In the genomic region with DNA sequence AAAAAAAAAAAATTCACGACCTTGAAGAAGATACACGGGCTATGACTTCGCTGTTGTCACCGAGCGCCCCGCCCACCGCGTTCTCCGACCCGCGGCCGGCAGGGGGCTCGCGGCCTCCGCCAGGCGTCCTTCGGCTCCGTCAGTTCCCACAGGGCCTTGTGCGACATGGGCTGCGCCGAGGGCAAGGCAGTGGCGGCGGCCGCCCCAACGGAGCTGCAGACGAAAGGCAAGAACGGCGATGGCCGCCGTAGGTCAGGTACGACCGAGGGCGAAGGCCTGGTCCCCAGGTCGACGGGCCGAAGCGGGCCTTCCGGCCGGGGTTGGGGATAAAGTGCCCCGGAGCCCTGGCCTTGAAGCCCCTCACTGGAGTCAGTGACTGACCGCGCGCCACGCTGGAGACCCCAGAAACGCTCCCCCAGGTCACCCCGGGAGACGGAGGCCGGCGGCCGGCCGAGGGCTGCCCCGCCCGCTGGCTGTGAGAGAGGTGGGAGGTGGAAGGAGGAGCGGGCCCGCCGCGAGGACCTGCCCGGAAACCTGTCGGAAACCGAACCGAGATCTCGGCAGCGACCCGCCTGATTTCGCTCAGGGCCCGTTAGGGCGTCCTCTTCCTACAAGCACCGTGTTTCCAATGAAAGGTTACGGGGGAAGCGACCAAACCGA, we compare ENCODE assay signal across 8 cellular contexts. TPM values are rescaled to one million over a fixed set of nuclear protein-coding genes. Genes with fewer than 3 reads are reported as not detected.
DNase-seq lines count a peak whose midpoint lies in the region; ATAC-seq and TF ChIP-seq lines count a peak whose summit lies in the region.

A gene (plus strand): TSS at position 142 of the 660 bp plus-strand sequence. CDS start 24 bp downstream, at position 166.

- TSS peak; percentile 61 for BruUV-seq in PC-9 (replicated peaks; lab: Mats Ljungman, UMichigan)

- TF ChIP-seq RAD21 in neural cell (conservative IDR thresholded peaks at IDR 0.05), result no peak

- no peak within 1 kb of the TSS for H3K9ac ChIP-seq in neural cell (ENCODE audit: low read length)

- H3K4me1 Mint-ChIP-seq in activated T-helper 2 cell treated with anti-CD3 and anti-CD28 coated beads, Interferon-gamma antibody, Interleukin-2, Interleukin-4, amounts not matched to agents 10 μg/mL and 5 μg/mL and 100 μg/mL, durations not matched to agents 14 hours and 24 hours and 36 hours (ENCODE audit: low read depth), result peaks cover 31% of the 10 kb centered on the region
- H3K4me1 Mint-ChIP-seq in stimulated activated naive CD8-positive, alpha-beta T cell treated with anti-CD3 and anti-CD28 coated beads, Interleukin-15, Interleukin-2, amounts not matched to agents 100 ng/mL and 50 ng/mL, for 24 hours (ENCODE audit: low read depth), result peaks cover 45% of the 10 kb centered on the region

- no peaks in the 10 kb centered on the region for H3K36me3 Mint-ChIP-seq in activated T-helper 2 cell treated with anti-CD3 and anti-CD28 coated beads, Interferon-gamma antibody, Interleukin-2, Interleukin-4, amounts not matched to agents 10 μg/mL and 5 μg/mL and 100 μg/mL, durations not matched to agents 14 hours and 24 hours and 36 hours (ENCODE audit: low read depth)
- no peaks in the 10 kb centered on the region for H3K36me3 Mint-ChIP-seq in stimulated activated naive CD8-positive, alpha-beta T cell treated with anti-CD3 and anti-CD28 coated beads, Interleukin-15, Interleukin-2, amounts not matched to agents 100 ng/mL and 50 ng/mL, for 24 hours (ENCODE audit: low read depth)

- H2AFZ ChIP-seq in PC-9 (peak within 1 kb of the TSS; percentile 65; the same call in 1 of the 2 replicates), neural cell (ENCODE audit: low read depth, low read length) (no peak within 1 kb of the TSS)

- H3K36me3 ChIP-seq in PC-9 (ENCODE audit: low read depth) (no peaks in the 10 kb centered on the region), neural cell (ENCODE audit: insufficient read depth, low read length) (no peaks in the 10 kb centered on the region)

- no peaks in the 10 kb centered on the region for H3K9me3 Mint-ChIP-seq in activated T-helper 2 cell treated with anti-CD3 and anti-CD28 coated beads, Interferon-gamma antibody, Interleukin-2, Interleukin-4, amounts not matched to agents 10 μg/mL and 5 μg/mL and 100 μg/mL, durations not matched to agents 14 hours and 24 hours and 36 hours
- H3K9me3 Mint-ChIP-seq in stimulated activated naive CD8-positive, alpha-beta T cell treated with anti-CD3 and anti-CD28 coated beads, Interleukin-15, Interleukin-2, amounts not matched to agents 100 ng/mL and 50 ng/mL, for 24 hours, result no peaks in the 10 kb centered on the region

- H3K27me3 Mint-ChIP-seq in activated T-helper 2 cell treated with anti-CD3 and anti-CD28 coated beads, Interferon-gamma antibody, Interleukin-2, Interleukin-4, amounts not matched to agents 10 μg/mL and 5 μg/mL and 100 μg/mL, durations not matched to agents 14 hours and 24 hours and 36 hours (ENCODE audit: low read depth), result no peaks in the 10 kb centered on the region
- H3K27me3 Mint-ChIP-seq in stimulated activated naive CD8-positive, alpha-beta T cell treated with anti-CD3 and anti-CD28 coated beads, Interleukin-15, Interleukin-2, amounts not matched to agents 100 ng/mL and 50 ng/mL, for 24 hours, result peaks cover 3% of the 10 kb centered on the region

- TF ChIP-seq EP300 in neural cell (conservative IDR thresholded peaks at IDR 0.05; ENCODE audit: poor library complexity, severe bottlenecking), result no peak

- H3K4me3 ChIP-seq in PC-9 (peak within 1 kb of the TSS; percentile 67), foreskin fibroblast (ENCODE audit: low read depth in 1 of 2, low read length in 2 of 2) (peak within 1 kb of the TSS; percentile 24 to 39), neural cell (ENCODE audit: low read length) (peak within 1 kb of the TSS; percentile 54)

- POLR2A ChIA-PET in PC-9 (lab: Charles Lee; ENCODE audit: unreplicated experiment), result interaction anchor here (0.5 to 0.6 kb wide), 2 partner anchors 49 to 88 kb away, joined by 3 to 4 read pairs; a partner anchor contains a TSS

- CTCF ChIA-PET in PC-9 (lab: Charles Lee), result interaction anchor here (0.6 kb wide), 3 partner anchors 51 to 82 kb away, joined by 4 to 5 read pairs (median 4); no protein-coding TSS in a partner anchor

- H3K9me3 ChIP-seq in PC-9 (ENCODE audit: insufficient read depth, low read depth) (no peaks in the 10 kb centered on the region), neural cell (ENCODE audit: low read length) (peaks cover 11% of the 10 kb centered on the region)

- ATAC-seq in GM18517 (IDR thresholded peaks at IDR 0.05; ENCODE audit: unreplicated experiment) (peak; percentile 85), HG02943 (IDR thresholded peaks at IDR 0.05; ENCODE audit: low read depth, unreplicated experiment) (peak; percentile 95)

- peak within 1 kb of the TSS; percentile 95 for H3K4me2 ChIP-seq in PC-9
- no peak within 1 kb of the TSS for H3K4me2 ChIP-seq in neural cell (ENCODE audit: low read length)

- H3K79me2 ChIP-seq in PC-9 (ENCODE audit: low read depth) (peaks cover 62% of the 10 kb centered on the region), neural cell (replicated peaks; ENCODE audit: insufficient read depth, low read length) (no peaks in the 10 kb centered on the region)

- TF ChIP-seq CTCF in PC-9 (conservative IDR thresholded peaks at IDR 0.05) (peak; percentile 88), foreskin fibroblast (IDR thresholded peaks at IDR 0.05; ENCODE audit: low read depth, low read length) (peak; percentile 59), neural cell (IDR thresholded peaks at IDR 0.05; ENCODE audit: poor library complexity, severe bottlenecking) (peak; percentile 36)

- H3K4me3 Mint-ChIP-seq in activated T-helper 2 cell treated with anti-CD3 and anti-CD28 coated beads, Interferon-gamma antibody, Interleukin-2, Interleukin-4, amounts not matched to agents 10 μg/mL and 5 μg/mL and 100 μg/mL, durations not matched to agents 14 hours and 24 hours and 36 hours (ENCODE audit: low read depth), result peak within 1 kb of the TSS; percentile 72
- peak within 1 kb of the TSS; percentile 80 for H3K4me3 Mint-ChIP-seq in stimulated activated naive CD8-positive, alpha-beta T cell treated with anti-CD3 and anti-CD28 coated beads, Interleukin-15, Interleukin-2, amounts not matched to agents 100 ng/mL and 50 ng/mL, for 24 hours

- DNase-seq in PC-9, result peak; percentile 79 to 90
- DNase-seq in activated T-helper 2 cell treated with anti-CD3 and anti-CD28 coated beads, Interferon-gamma antibody, Interleukin-2, Interleukin-4, amounts not matched to agents 10 μg/mL and 5 μg/mL and 100 μg/mL, durations not matched to agents 14 hours and 24 hours and 36 hours (ENCODE audit: low spot score), result peak; percentile 78
- DNase-seq in foreskin fibroblast, result peak; percentile 67 to 86
- DNase-seq in HuH-7.5 (ENCODE audit: low spot score), result no peak

- H3F3A ChIP-seq in PC-9 (ENCODE audit: insufficient read depth, low read depth), result peaks cover 51% of the 10 kb centered on the region
- H3F3A ChIP-seq in neural cell (ENCODE audit: insufficient read depth, low read length, poor library complexity, severe bottlenecking), result no peaks in the 10 kb centered on the region

- H3K4me1 ChIP-seq in PC-9 (replicated peaks; ENCODE audit: insufficient read depth), result peaks cover 56% of the 10 kb centered on the region

- no peaks in the 10 kb centered on the region for H3K9me2 ChIP-seq in PC-9 (ENCODE audit: insufficient read depth)
- H3K9me2 ChIP-seq in neural cell (ENCODE audit: insufficient read depth, low read length), result no peaks in the 10 kb centered on the region

- H3K27ac Mint-ChIP-seq in activated T-helper 2 cell treated with anti-CD3 and anti-CD28 coated beads, Interferon-gamma antibody, Interleukin-2, Interleukin-4, amounts not matched to agents 10 μg/mL and 5 μg/mL and 100 μg/mL, durations not matched to agents 14 hours and 24 hours and 36 hours, result peak within 1 kb of the TSS; percentile 61
- peak within 1 kb of the TSS; percentile 52 for H3K27ac Mint-ChIP-seq in stimulated activated naive CD8-positive, alpha-beta T cell treated with anti-CD3 and anti-CD28 coated beads, Interleukin-15, Interleukin-2, amounts not matched to agents 100 ng/mL and 50 ng/mL, for 24 hours

- no peaks in the 10 kb centered on the region for H4K20me1 ChIP-seq in PC-9 (ENCODE audit: insufficient read depth)
- H4K20me1 ChIP-seq in neural cell (ENCODE audit: insufficient read depth), result no peaks in the 10 kb centered on the region

- intact Hi-C loops in PC-9 (cut with micrococcal nuclease; ENCODE audit: unreplicated experiment), result loop anchor here (5.0 to 10.0 kb wide), 2 partner anchors 38 to 139 kb away; no protein-coding TSS in a partner anchor
- intact Hi-C loops in activated T-helper 2 cell treated with anti-CD3 and anti-CD28 coated beads, Interferon-gamma antibody, Interleukin-2, Interleukin-4, amounts not matched to agents 10 μg/mL and 5 μg/mL and 100 μg/mL, durations not matched to agents 14 hours and 24 hours and 36 hours (cut with micrococcal nuclease), result loop anchor here (1.0 to 5.0 kb wide), 3 partner anchors 77 to 142 kb away; a partner anchor contains a TSS

- H3K27ac ChIP-seq in PC-9, result peak within 1 kb of the TSS; percentile 99
- no peak within 1 kb of the TSS for H3K27ac ChIP-seq in neural cell (ENCODE audit: low read length)

- no peaks in the 10 kb centered on the region for H3K27me3 ChIP-seq in PC-9 (ENCODE audit: insufficient read depth, low read depth)
- peaks cover 15% of the 10 kb centered on the region for H3K27me3 ChIP-seq in neural cell (ENCODE audit: insufficient read depth, low read depth, low read length)

TF ChIP-seq in neural cell, 6 proteins besides CTCF, POLR2A, EP300 and RAD21 (continues in another document):
- TF ChIP-seq SMC3 (conservative IDR thresholded peaks at IDR 0.05; ENCODE audit: poor library complexity), result no peak
- no peak for TF ChIP-seq TAF1 (IDR thresholded peaks at IDR 0.05; ENCODE audit: low read depth)
- TF ChIP-seq EZH2 (IDR thresholded peaks at IDR 0.05; ENCODE audit: borderline replicate concordance, insufficient read depth, low read length, poor library complexity, severe bottlenecking), result no peak
- TF ChIP-seq MXI1 (conservative IDR thresholded peaks at IDR 0.05; ENCODE audit: poor library complexity, severe bottlenecking), result no peak

RNA-seq across cellular contexts. Expression of the gene that starts here (rescaled TPM):
- 1,205 and 1,250 TPM in 2 replicates for total RNA-seq in PC-9 (2021)
- 83.7 and 96.4 TPM in 2 replicates for total RNA-seq in activated T-helper 2 cell treated with anti-CD3 and anti-CD28 coated beads, Interferon-gamma antibody, Interleukin-2, Interleukin-4, amounts not matched to agents 10 μg/mL and 5 μg/mL and 100 μg/mL, durations not matched to agents 14 hours and 24 hours and 36 hours
- 59.6 and 61.8 TPM in 2 replicates for polyA plus RNA-seq in neural cell
- polyA minus RNA-seq in neural cell, result 85.2 and 90.1 TPM in 2 replicates

Comparison
In these comparisons a context has a peak if more than half of its experiments do, and no peak if none do; other contexts are left out.
1. RNA of the gene that starts here (total RNA-seq): 1,205 to 1,250 TPM in PC-9; 83.7 to 96.4 TPM in activated T-helper 2 cell treated with anti-CD3 and anti-CD28 coated beads, Interferon-gamma antibody, Interleukin-2, Interleukin-4, amounts not matched to agents 10 μg/mL and 5 μg/mL and 100 μg/mL, durations not matched to agents 14 hours and 24 hours and 36 hours; every median in the first group is over 10 times any median in the second.
2. CTCF ChIP-seq: peak in every context shown above with its lines; median percentile 88 in PC-9; 59 in foreskin fibroblast; 36 in neural cell.
3. Peak in every context shown above with its lines, with median percentiles within 50 percentile points of each other: H3K4me3 ChIP-seq.